Comparison of ENCODE assay signal across 7 cellular contexts in genomic region chr17:1752425-1752941, GRCh38. TPM values are rescaled to one million over a fixed set of nuclear protein-coding genes. Genes with fewer than 3 reads are reported as not detected.
DNase-seq lines count a peak whose midpoint lies in the region; ATAC-seq and TF ChIP-seq lines count a peak whose summit lies in the region.

No MANE protein-coding gene starts in this region.

- no peak overlapping the region for H3K27ac ChIP-seq in HEK293 (ENCODE audit: extremely low read depth, low read depth, low read length)
- peak overlapping the region; percentile 39 for H3K27ac ChIP-seq in left ventricle myocardium inferior (replicated peaks)
- H3K27ac ChIP-seq in gastrocnemius medialis, result no peak overlapping the region

- CTCF ChIA-PET in HEK293 (lab: Yijun Ruan, JAX), result no interaction called here

- H3K36me3 ChIP-seq in HEK293 (ENCODE audit: control insufficient read depth in 2 of 2, insufficient read depth in 1 of 2, low read length in 2 of 2) (no peaks in the 10 kb centered on the region), left ventricle myocardium inferior (no peaks in the 10 kb centered on the region), gastrocnemius medialis (no peaks in the 10 kb centered on the region)

- H3K9me3 ChIP-seq in HEK293 (ENCODE audit: control insufficient read depth, insufficient read depth, low read depth, low read length) (no peaks in the 10 kb centered on the region), left ventricle myocardium inferior (replicated peaks) (no peaks in the 10 kb centered on the region), gastrocnemius medialis (no peaks in the 10 kb centered on the region)

- intact Hi-C loops in left ventricle myocardium inferior (cut with micrococcal nuclease) (no loop called here), gastrocnemius medialis (cut with DNase I; ENCODE audit: low total_unique reads) (no loop called here)

- POLR2A ChIA-PET in HEK293 (lab: Yijun Ruan, JAX), result no interaction called here

- TF ChIP-seq POLR2A in gastrocnemius medialis (IDR thresholded peaks at IDR 0.05), result no peak

- H3K27me3 ChIP-seq in left ventricle myocardium inferior (ENCODE audit: low read depth), result peaks cover 5% of the 10 kb centered on the region
- no peaks in the 10 kb centered on the region for H3K27me3 ChIP-seq in gastrocnemius medialis

- H3K4me3 ChIP-seq in HEK293 (ENCODE audit: low read depth, low read length) (no peak overlapping the region), left ventricle myocardium inferior (no peak overlapping the region), gastrocnemius medialis (no peak overlapping the region)

- in situ Hi-C loops in gastrocnemius medialis (cut with MboI; ENCODE audit: low sequenced_read_pairs in 4 of 4), result no loop called here

- peak; percentile 23 for ATAC-seq in stimulated activated naive CD8-positive, alpha-beta T cell treated with anti-CD3 and anti-CD28 coated beads, Interleukin-15, Interleukin-2, amounts not matched to agents 100 U/mL and 50 U/mL, for 24 hours
- no peak for ATAC-seq in gastrocnemius medialis

- no peaks in the 10 kb centered on the region for H3K4me1 ChIP-seq in HEK293 (ENCODE audit: control insufficient read depth, insufficient read depth, low read length)
- H3K4me1 ChIP-seq in left ventricle myocardium inferior, result peaks cover under 1% of the 10 kb centered on the region
- peaks cover 8 to 16% of the 10 kb centered on the region in 2 donors for H3K4me1 ChIP-seq in gastrocnemius medialis

- DNase-seq in RPMI7951 (ENCODE audit: low read depth), result peak; percentile 36
- no peak for DNase-seq in left ventricle myocardium inferior
- no peak for DNase-seq in stimulated activated naive CD8-positive, alpha-beta T cell treated with anti-CD3 and anti-CD28 coated beads, Interleukin-15, Interleukin-2, amounts not matched to agents 100 U/mL and 50 U/mL, for 24 hours
- DNase-seq in NAMALWA (ENCODE audit: low spot score), result no peak
- DNase-seq in NCI-H187 (lab: John Stamatoyannopoulos, UW), result no peak
- no peak for DNase-seq in gastrocnemius medialis

- TF ChIP-seq CTCF in HEK293 (tag by site-specific recombination; IDR thresholded peaks at IDR 0.05) (no peak), left ventricle myocardium inferior (IDR thresholded peaks at IDR 0.05; ENCODE audit: borderline replicate concordance) (no peak), gastrocnemius medialis (IDR thresholded peaks at IDR 0.05 in 4 of 5, conservative IDR thresholded peaks at IDR 0.05 in 1 of 5) (no peak)

TF ChIP-seq in HEK293, 187 proteins besides CTCF, POLR2A, EP300 and RAD21:
- peak; percentile 86 for TF ChIP-seq EGR2 (tag by site-specific recombination; IDR thresholded peaks at IDR 0.05; ENCODE audit: low read depth)
- TF ChIP-seq PRDM6 (tag by site-specific recombination; IDR thresholded peaks at IDR 0.05), result no peak
- TF ChIP-seq ZEB2 (tag by site-specific recombination; IDR thresholded peaks at IDR 0.05), result no peak
- peak; percentile 8; the same call in 1 of the 2 replicates for TF ChIP-seq ZNF692 (tag by site-specific recombination; IDR thresholded peaks at IDR 0.05)
- TF ChIP-seq ZFHX2 (tag by site-specific recombination; conservative IDR thresholded peaks at IDR 0.05), result peak; percentile 64
- TF ChIP-seq ZFP69B (tag by site-specific recombination; IDR thresholded peaks at IDR 0.05), result peak; percentile 46; the same call in 1 of the 2 replicates
- TF ChIP-seq ZNF311 (tag by site-specific recombination; IDR thresholded peaks at IDR 0.05; ENCODE audit: borderline replicate concordance), result no peak
- TF ChIP-seq ZNF138 (tag by site-specific recombination; IDR thresholded peaks at IDR 0.05; ENCODE audit: borderline replicate concordance), result no peak
- TF ChIP-seq ZNF658 (tag by site-specific recombination; IDR thresholded peaks at IDR 0.05), result no peak

RNA-seq across cellular contexts. Expression of gene SERPINF1, which starts 9.4 kb away (rescaled TPM):
- total RNA-seq in RPMI7951 (2014; rRNA removed; shearing (Covaris generic)), result 127 and 150 TPM in 2 replicates
- total RNA-seq in left ventricle myocardium inferior (122 TPM), gastrocnemius medialis (100 to 1,000 TPM; 554 to 698 (median 631) TPM)

RNA-seq across cellular contexts. Expression of gene SERPINF2, which starts 9.8 kb away (rescaled TPM):
- under 0.01 and 0.24 TPM in 2 replicates for total RNA-seq in RPMI7951 (2014; rRNA removed; shearing (Covaris generic))
- total RNA-seq in left ventricle myocardium inferior (0.33 TPM), gastrocnemius medialis (1 to 10 TPM in 3 of 4 donors, under 1 TPM in 1; 0.85 to 6.4 (median 4.3) TPM)

RNA-seq across cellular contexts. Expression of gene WDR81, which starts 28.0 kb away (rescaled TPM):
- total RNA-seq in RPMI7951 (2014; rRNA removed; shearing (Covaris generic)), result 5.3 and 8.2 TPM in 2 replicates
- total RNA-seq in left ventricle myocardium inferior, result 9.3 TPM
- total RNA-seq in gastrocnemius medialis, result 10 to 100 TPM; 22.3 to 61.1 (median 42.7) TPM

RNA-seq across cellular contexts. Expression of gene TLCD2, which starts 42.3 kb away (rescaled TPM):
- 0.39 and 0.48 TPM in 2 replicates for total RNA-seq in RPMI7951 (2014; rRNA removed; shearing (Covaris generic))
- total RNA-seq in left ventricle myocardium inferior (1.8 TPM), gastrocnemius medialis (under 1 TPM; 0.66 to 0.95 (median 0.85) TPM)
